25 cellular contexts compared by ENCODE assay signal in genomic region chr12:13042666-13043230, GRCh38. TPM values are rescaled to one million over a fixed set of nuclear protein-coding genes. Genes with fewer than 3 reads are reported as not detected.
DNase-seq lines count a peak whose midpoint lies in the region; ATAC-seq and TF ChIP-seq lines count a peak whose summit lies in the region.
"Had no signal": no experiment of that assay in that cellular context is flagged by ENCODE, and none has a peak within 500 bp of the region (broad histone marks: within the 10 kb centered on the region; RNA-seq: fewer than 3 reads in every experiment).

No MANE protein-coding gene starts in this region.

- no peak for DNase-seq in activated naive CD4-positive, alpha-beta T cell (lab: John Stamatoyannopoulos, UW)
- DNase-seq in activated naive CD8-positive, alpha-beta T cell treated with anti-CD3 and anti-CD28 coated beads, Interleukin-2, amount 50 U/mL, for 24 hours: no peak
- DNase-seq in mesothelial cell of epicardium (ENCODE audit: low spot score in 2 of 2, unreplicated experiment in 2 of 2) (no peak), progenitor cell of endocrine pancreas (ENCODE audit: low spot score, unreplicated experiment) (no peak), RPMI8226 (no peak), sciatic nerve (ENCODE audit: low spot score) (no peak)
- DNase-seq: activated CD4-positive, alpha-beta T cell treated with anti-CD3 and anti-CD28 coated beads, Interleukin-2, amount 10 ng/mL, durations not matched to agents 7 days and 5 days; activated CD8-positive, alpha-beta memory T cell treated with anti-CD3 and anti-CD28 coated beads, Interleukin-2, amount 50 U/mL, for 4 hours; activated gamma-delta T cell treated with Interleukin-2 at 50 U/mL for 16 hours; BE2C; DND-41; heart right ventricle; KBM-7; left lung; NCI-H1436; NCI-H2107; NCI-H510A treated with DMSO at 0.1 percent for 48 hours; PC-3; retina; Right ventricle myocardium superior; stimulated activated CD4-positive, alpha-beta T cell treated with anti-CD3 and anti-CD28 coated beads, Interleukin-4, amount 100 ng/mL, for 24 hours; stimulated activated naive CD4-positive, alpha-beta T cell treated with Interleukin-2 at 50 U/mL for 16 hours; WERI-Rb-1 had no signal

- H3K27me3 Mint-ChIP-seq in activated naive CD4-positive, alpha-beta T cell treated with anti-CD3 and anti-CD28 coated beads, Interleukin-2, amount 50 U/mL, for 24 hours: no peaks in the 10 kb centered on the region
- H3K27me3 Mint-ChIP-seq in activated naive CD8-positive, alpha-beta T cell treated with anti-CD3 and anti-CD28 coated beads, Interleukin-2, amount 50 U/mL, for 24 hours: peaks cover 2% of the 10 kb centered on the region
- no peaks in the 10 kb centered on the region for H3K27me3 Mint-ChIP-seq in mesothelial cell of epicardium (ENCODE audit: low read depth)
- H3K27me3 Mint-ChIP-seq in progenitor cell of endocrine pancreas: peaks cover 37% of the 10 kb centered on the region

- H3K36me3 Mint-ChIP-seq in activated naive CD4-positive, alpha-beta T cell treated with anti-CD3 and anti-CD28 coated beads, Interleukin-2, amount 50 U/mL, for 24 hours: no peaks in the 10 kb centered on the region
- no peaks in the 10 kb centered on the region for H3K36me3 Mint-ChIP-seq in activated naive CD8-positive, alpha-beta T cell treated with anti-CD3 and anti-CD28 coated beads, Interleukin-2, amount 50 U/mL, for 24 hours (ENCODE audit: low read depth)
- H3K36me3 Mint-ChIP-seq in mesothelial cell of epicardium (no peaks in the 10 kb centered on the region), progenitor cell of endocrine pancreas (ENCODE audit: insufficient read depth) (no peaks in the 10 kb centered on the region)

- H3K4me3 Mint-ChIP-seq in activated naive CD4-positive, alpha-beta T cell treated with anti-CD3 and anti-CD28 coated beads, Interleukin-2, amount 50 U/mL, for 24 hours: peak overlapping the region; percentile 62
- peak overlapping the region; percentile 83 for H3K4me3 Mint-ChIP-seq in activated naive CD8-positive, alpha-beta T cell treated with anti-CD3 and anti-CD28 coated beads, Interleukin-2, amount 50 U/mL, for 24 hours
- peak overlapping the region; percentile 75 for H3K4me3 Mint-ChIP-seq in mesothelial cell of epicardium
- H3K4me3 Mint-ChIP-seq in progenitor cell of endocrine pancreas (ENCODE audit: low read depth): peak overlapping the region; percentile 83

- no peaks in the 10 kb centered on the region for H3K9me3 Mint-ChIP-seq in activated naive CD4-positive, alpha-beta T cell treated with anti-CD3 and anti-CD28 coated beads, Interleukin-2, amount 50 U/mL, for 24 hours
- H3K9me3 Mint-ChIP-seq in activated naive CD8-positive, alpha-beta T cell treated with anti-CD3 and anti-CD28 coated beads, Interleukin-2, amount 50 U/mL, for 24 hours: no peaks in the 10 kb centered on the region
- no peaks in the 10 kb centered on the region for H3K9me3 Mint-ChIP-seq in mesothelial cell of epicardium
- H3K9me3 Mint-ChIP-seq in progenitor cell of endocrine pancreas (ENCODE audit: low read depth): no peaks in the 10 kb centered on the region
- H3K9me3 Mint-ChIP-seq: activated CD4-positive, alpha-beta T cell treated with anti-CD3 and anti-CD28 coated beads, Interleukin-2, amount 10 ng/mL, durations not matched to agents 7 days and 5 days had no signal

- TF ChIP-seq CTCF in mesothelial cell of epicardium (IDR thresholded peaks at IDR 0.05; ENCODE audit: unreplicated experiment): no peak
- TF ChIP-seq CTCF in progenitor cell of endocrine pancreas (IDR thresholded peaks at IDR 0.05; ENCODE audit: unreplicated experiment): no peak

- no peak overlapping the region for H3K27ac Mint-ChIP-seq in activated naive CD4-positive, alpha-beta T cell treated with anti-CD3 and anti-CD28 coated beads, Interleukin-2, amount 50 U/mL, for 24 hours
- H3K27ac Mint-ChIP-seq in activated naive CD8-positive, alpha-beta T cell treated with anti-CD3 and anti-CD28 coated beads, Interleukin-2, amount 50 U/mL, for 24 hours: no peak overlapping the region
- no peak overlapping the region for H3K27ac Mint-ChIP-seq in mesothelial cell of epicardium
- H3K27ac Mint-ChIP-seq in progenitor cell of endocrine pancreas: no peak overlapping the region
- H3K27ac Mint-ChIP-seq: activated CD4-positive, alpha-beta T cell treated with anti-CD3 and anti-CD28 coated beads, Interleukin-2, amount 10 ng/mL, durations not matched to agents 7 days and 5 days had no signal

- no peak for ATAC-seq in activated naive CD8-positive, alpha-beta T cell treated with anti-CD3 and anti-CD28 coated beads, Interleukin-2, amount 50 U/mL, for 24 hours
- ATAC-seq in HG02763 (IDR thresholded peaks at IDR 0.05; ENCODE audit: unreplicated experiment): no peak
- ATAC-seq in sciatic nerve: no peak
- ATAC-seq: heart right ventricle, left lung, PC-3 had no signal

- H3K4me1 Mint-ChIP-seq in activated naive CD4-positive, alpha-beta T cell treated with anti-CD3 and anti-CD28 coated beads, Interleukin-2, amount 50 U/mL, for 24 hours: peaks cover 15% of the 10 kb centered on the region
- peaks cover 18% of the 10 kb centered on the region for H3K4me1 Mint-ChIP-seq in activated naive CD8-positive, alpha-beta T cell treated with anti-CD3 and anti-CD28 coated beads, Interleukin-2, amount 50 U/mL, for 24 hours
- H3K4me1 Mint-ChIP-seq in mesothelial cell of epicardium (peaks cover 50% of the 10 kb centered on the region), progenitor cell of endocrine pancreas (ENCODE audit: low read depth) (peaks cover 22% of the 10 kb centered on the region)

- intact Hi-C loops in sciatic nerve (cut with DNase I): no loop called here

RNA-seq across cellular contexts. Expression of gene FAM234B, which starts 1.4 kb away (rescaled TPM):
- total RNA-seq in mesothelial cell of epicardium (8.6 to 9.5 TPM (median 9.1 TPM) in 3 replicates), progenitor cell of endocrine pancreas (18.7 and 19.7 TPM in 2 replicates), sciatic nerve (7.8 TPM)

RNA-seq across cellular contexts. Expression of gene HEBP1, which starts 42.7 kb away (rescaled TPM):
- total RNA-seq in mesothelial cell of epicardium (55.0 to 63.5 TPM (median 58.6 TPM) in 3 replicates), progenitor cell of endocrine pancreas (109 and 111 TPM in 2 replicates), sciatic nerve (67.8 TPM)
